Comparison of ENCODE assay signal across 17 cellular contexts in genomic region chr11:10373340-10373739, GRCh38.
A peak's percentile ranks its signal among the peaks of the same experiment; 100 is the strongest.
DNase-seq lines count a peak whose midpoint lies in the region; ATAC-seq, FAIRE-seq and TF ChIP-seq lines count a peak whose summit lies in the region.
"Had no signal": no experiment of that assay in that cellular context is flagged by ENCODE, and none has a peak within 500 bp of the region (broad histone marks: within the 10 kb centered on the region; RNA-seq: fewer than 3 reads in every experiment).

No MANE protein-coding gene starts in this region.

- FAIRE-seq in H1 (lab: Jason Lieb, UNC): no peak

- H3K4me2 ChIP-seq in H1 (ENCODE audit: insufficient read depth in 1 of 2, low read depth in 2 of 2, low read length in 2 of 2): no peak overlapping the region

- H3K4me1 ChIP-seq in H1 (replicated peaks in 1 of 4; ENCODE audit: control insufficient read depth in 3 of 4, insufficient read depth in 4 of 4, low read length in 3 of 4) (no peaks in the 10 kb centered on the region), psoas muscle (peaks cover 45% of the 10 kb centered on the region)

- no peak overlapping the region for H4K8ac ChIP-seq in H1 (ENCODE audit: extremely low read depth, insufficient read depth, low read length)

- H2BK15ac ChIP-seq in H1 (ENCODE audit: low read length): no peak overlapping the region

- no peak for TF ChIP-seq EP300 in H1 (IDR thresholded peaks at IDR 0.05; ENCODE audit: borderline replicate concordance in 1 of 2, low read depth in 2 of 2, low read length in 2 of 2)

- H2BK5ac ChIP-seq in H1 (ENCODE audit: low read depth, low read length): no peak overlapping the region

- H3K79me2 ChIP-seq in H1 (ENCODE audit: control insufficient read depth in 1 of 2, insufficient read depth in 2 of 2, low read length in 2 of 2): no peaks in the 10 kb centered on the region

- TF ChIP-seq RAD21 in H1 (IDR thresholded peaks at IDR 0.05 in 1 of 2, conservative IDR thresholded peaks at IDR 0.05 in 1 of 2; ENCODE audit: low read depth in 2 of 2, low read length in 2 of 2): no peak

- no peak overlapping the region for H2AFZ ChIP-seq in H1 (ENCODE audit: low read length)

- peak in 3 of 4 donors; percentile 67 to 76 (median 75) for ATAC-seq in psoas muscle
- no peak for ATAC-seq in HG02763 (IDR thresholded peaks at IDR 0.05; ENCODE audit: unreplicated experiment)
- ATAC-seq: PC-3, sciatic nerve had no signal

- H3K14ac ChIP-seq in H1 (ENCODE audit: insufficient read length): no peak overlapping the region

- no peak overlapping the region for H3K56ac ChIP-seq in H1 (replicated peaks; ENCODE audit: insufficient read length, low read depth, low read length)

- no peak overlapping the region for H4K5ac ChIP-seq in H1 (ENCODE audit: insufficient read length, low read depth, low read length)

- CTCF ChIA-PET in H1 (lab: Charles Lee; ENCODE audit: partially characterized antibody): no interaction called here

- no peak overlapping the region for H3K18ac ChIP-seq in H1 (ENCODE audit: extremely low read depth, low read length)

- H3K23ac ChIP-seq in H1 (ENCODE audit: insufficient read length): no peak overlapping the region

- H2AK5ac ChIP-seq in H1 (ENCODE audit: low read depth, low read length): no peak overlapping the region

- H3K4me3 Mint-ChIP-seq in glutamatergic neuron (ENCODE audit: unreplicated experiment): no peak overlapping the region
- H3K4me3 Mint-ChIP-seq: activated B cell treated with CpG ODN at 0.5 μM for 24 hours; CD4-positive, alpha-beta memory T cell; central memory CD8-positive, alpha-beta T cell; nephron progenitor cell; stimulated activated naive B cell treated with anti-CD40 and anti-IgM and Interleukin-4, amounts not matched to agents 10 μg/mL and 1 μg/mL and 100 μg/mL, for 72 hours had no signal

- H3K4me3 ChIP-seq in H1 (ENCODE audit: extremely low read depth in 1 of 4, insufficient read depth in 2 of 4, low read depth in 3 of 4, low read length in 4 of 4): no peak overlapping the region
- H3K4me3 ChIP-seq in psoas muscle: no peak overlapping the region

- no peak overlapping the region for H3K9ac ChIP-seq in H1 (replicated peaks in 1 of 4; ENCODE audit: extremely low read depth in 1 of 4, low read depth in 3 of 4, low read length in 3 of 4)

- no peak overlapping the region for H3K27ac Mint-ChIP-seq in glutamatergic neuron (ENCODE audit: unreplicated experiment)
- H3K27ac Mint-ChIP-seq: activated B cell treated with CpG ODN at 0.5 μM for 24 hours; CD4-positive, alpha-beta memory T cell; nephron progenitor cell; stimulated activated naive B cell treated with anti-CD40 and anti-IgM and Interleukin-4, amounts not matched to agents 10 μg/mL and 1 μg/mL and 100 μg/mL, for 72 hours had no signal

- H2BK20ac ChIP-seq in H1 (ENCODE audit: low read length): no peak overlapping the region

- peak overlapping the region; percentile 22 for H3K4ac ChIP-seq in H1 (replicated peaks; ENCODE audit: insufficient read length, low read depth, low read length)

- DNase-seq in DMS153 (lab: John Stamatoyannopoulos, UW) (peak; percentile 55), DMS153 treated with DMSO at 0.1 percent for 48 hours (lab: John Stamatoyannopoulos, UW; ENCODE audit: unreplicated experiment) (no peak), NCI-H2107 treated with DMSO at 0.1 percent for 48 hours (lab: John Stamatoyannopoulos, UW; ENCODE audit: unreplicated experiment) (peak; percentile 69), H1 (ENCODE audit: low read depth in 1 of 2, low spot score in 2 of 2) (peak in 1 of 2 experiments; percentile 26), psoas muscle (peak in 1 of 2 donors; percentile 60), SIG-M5 (lab: John Stamatoyannopoulos, UW) (no peak), glutamatergic neuron (no peak)
- DNase-seq: activated B cell treated with CpG ODN at 0.5 μM for 24 hours; activated naive CD4-positive, alpha-beta T cell treated with anti-CD3 and anti-CD28 coated beads, Interleukin-2, amount 50 U/mL, for 16 hours; CD4-positive, alpha-beta memory T cell; NCI-H2081; nephron progenitor cell; PC-3; stimulated activated naive B cell treated with anti-CD40 and anti-IgM and Interleukin-4, amounts not matched to agents 10 μg/mL and 1 μg/mL and 100 μg/mL, for 72 hours had no signal

- H3K9me3 Mint-ChIP-seq in glutamatergic neuron (ENCODE audit: unreplicated experiment): no peaks in the 10 kb centered on the region
- H3K9me3 Mint-ChIP-seq: activated B cell treated with CpG ODN at 0.5 μM for 24 hours; CD4-positive, alpha-beta memory T cell; central memory CD8-positive, alpha-beta T cell; stimulated activated naive B cell treated with anti-CD40 and anti-IgM and Interleukin-4, amounts not matched to agents 10 μg/mL and 1 μg/mL and 100 μg/mL, for 72 hours had no signal

- no peak overlapping the region for H2BK120ac ChIP-seq in H1 (replicated peaks; ENCODE audit: low read depth, low read length)

- H3K9me3 ChIP-seq in H1 (ENCODE audit: insufficient read depth in 2 of 2, low read depth in 1 of 2, low read length in 1 of 2) (0 out of 4 replicates have a peak, but pooled peaks cover 0 to 3% of the 10 kb centered on the region in 2 experiments), psoas muscle (no peaks in the 10 kb centered on the region)

- no peaks in the 10 kb centered on the region for H4K20me1 ChIP-seq in H1 (replicated peaks in 1 of 2; ENCODE audit: control insufficient read depth in 1 of 2, insufficient read depth in 2 of 2, low read length in 2 of 2)

- no peaks in the 10 kb centered on the region for H3K36me3 Mint-ChIP-seq in glutamatergic neuron (ENCODE audit: unreplicated experiment)
- H3K36me3 Mint-ChIP-seq: CD4-positive, alpha-beta memory T cell; stimulated activated naive B cell treated with anti-CD40 and anti-IgM and Interleukin-4, amounts not matched to agents 10 μg/mL and 1 μg/mL and 100 μg/mL, for 72 hours had no signal

- TF ChIP-seq CTCF in H1 (IDR thresholded peaks at IDR 0.05; ENCODE audit: control extremely low read depth in 1 of 3, insufficient read depth in 1 of 3, low read depth in 1 of 3, low read length in 3 of 3) (no peak), psoas muscle (IDR thresholded peaks at IDR 0.05) (no peak), glutamatergic neuron (IDR thresholded peaks at IDR 0.05; ENCODE audit: partially characterized antibody, unreplicated experiment) (no peak)

- no peaks in the 10 kb centered on the region for H3K27me3 ChIP-seq in H1 (replicated peaks in 1 of 4; ENCODE audit: control insufficient read depth in 3 of 4, extremely low read depth in 1 of 4, insufficient read depth in 3 of 4, low read length in 3 of 4)
- H3K27me3 ChIP-seq in psoas muscle (ENCODE audit: insufficient read depth in 3 of 3, low read length in 2 of 3): no peaks in the 10 kb centered on the region

- no peak overlapping the region for H4K91ac ChIP-seq in H1 (replicated peaks; ENCODE audit: insufficient read length, low read length)

- no peaks in the 10 kb centered on the region for H3K23me2 ChIP-seq in H1 (ENCODE audit: low read depth, low read length)

- H3K27ac ChIP-seq in H1 (ENCODE audit: low read depth, low read length) (no peak overlapping the region), psoas muscle (no peak overlapping the region)

- no peak overlapping the region for H2BK12ac ChIP-seq in H1 (ENCODE audit: low read depth, low read length)

- H3K36me3 ChIP-seq in H1 (ENCODE audit: control insufficient read depth in 2 of 4, insufficient read depth in 4 of 4, low read length in 3 of 4) (no peaks in the 10 kb centered on the region), psoas muscle (ENCODE audit: insufficient read depth in 1 of 2, low read depth in 1 of 2) (no peaks in the 10 kb centered on the region)

- intact Hi-C loops in psoas muscle (cut with DNase I): no loop called here

- no peaks in the 10 kb centered on the region for H3K4me1 Mint-ChIP-seq in glutamatergic neuron (ENCODE audit: low read depth, unreplicated experiment)
- H3K4me1 Mint-ChIP-seq: activated B cell treated with CpG ODN at 0.5 μM for 24 hours; CD4-positive, alpha-beta memory T cell; central memory CD8-positive, alpha-beta T cell had no signal

- no peaks in the 10 kb centered on the region for H3K79me1 ChIP-seq in H1 (ENCODE audit: low read depth, low read length)

- no peak for TF ChIP-seq POLR2A in H1 (IDR thresholded peaks at IDR 0.05; ENCODE audit: control extremely low read depth in 1 of 2, low read depth in 2 of 2, low read length in 2 of 2)

- POLR2A ChIA-PET in H1 (lab: Charles Lee; ENCODE audit: partially characterized antibody): no interaction called here

- 81% methylated on average over 3 of the region's 3 CpGs; no CpG with 5 or more reads in 1 of the 2 experiments for whole genome bisulfite sequencing in H1 (ENCODE audit: extremely low coverage in 1 of 2, insufficient coverage in 1 of 2, insufficient read length in 1 of 2, insufficient replicate concordance in 2 of 2, low coverage in 1 of 2, low lambda C conversion rate in 2 of 2, missing lambda C conversion rate in 1 of 2), 2 experiments
- WGBS in psoas muscle, 3 donors: 16 to 26% (median 21%) methylated on average over 3 of the region's 3 CpGs

- H3K27me3 Mint-ChIP-seq in glutamatergic neuron (ENCODE audit: unreplicated experiment): peaks cover 2% of the 10 kb centered on the region

TF ChIP-seq in H1, 55 proteins besides CTCF, POLR2A, EP300 and RAD21:
- TF ChIP-seq SP2 (IDR thresholded peaks at IDR 0.05; ENCODE audit: low read length) (no peak), SIN3A (conservative IDR thresholded peaks at IDR 0.05 in 1 of 2, IDR thresholded peaks at IDR 0.05 in 1 of 2; ENCODE audit: low read depth in 1 of 2, low read length in 2 of 2) (no peak), CHD2 (IDR thresholded peaks at IDR 0.05; ENCODE audit: low read length) (no peak), TCF12 (IDR thresholded peaks at IDR 0.05; ENCODE audit: low read depth, low read length) (no peak), CTBP2 (IDR thresholded peaks at IDR 0.05; ENCODE audit: borderline replicate concordance, insufficient read depth, insufficient read length, low read length) (no peak), SP1 (IDR thresholded peaks at IDR 0.05; ENCODE audit: low read depth, low read length) (no peak), BRCA1 (IDR thresholded peaks at IDR 0.05; ENCODE audit: low read depth, low read length) (no peak), SUZ12 (IDR thresholded peaks at IDR 0.05; ENCODE audit: low read length) (no peak), KDM1A (IDR thresholded peaks at IDR 0.05; ENCODE audit: borderline replicate concordance, low read length) (no peak), CBX5 (IDR thresholded peaks at IDR 0.05; ENCODE audit: low read depth, low read length) (no peak), GABPA (IDR thresholded peaks at IDR 0.05; ENCODE audit: borderline replicate concordance, insufficient read depth, low read length) (no peak), CREB1 (IDR thresholded peaks at IDR 0.05) (no peak), SIX5 (IDR thresholded peaks at IDR 0.05; ENCODE audit: low read depth, low read length) (no peak)

Comparison
In these comparisons a context has a peak if more than half of its experiments do, and no peak if none do; other contexts are left out.
1. DNase-seq: peak in DMS153 (single experiment) and NCI-H2107 treated with DMSO at 0.1 percent for 48 hours (single experiment); none in DMS153 treated with DMSO at 0.1 percent for 48 hours (single experiment), SIG-M5 (single experiment) and glutamatergic neuron (single experiment).